Comparison of ENCODE assay signal across 1 cellular context in genomic region chr14:55026793-55027560, GRCh38.
TF ChIP-seq lines count a peak whose summit lies in the region.

SOCS4 (plus strand) TSS chr14:55027236; CDS start chr14:55043042, 15,806 bp downstream.
WDHD1 (minus strand) TSS chr14:55027099; CDS start chr14:55026787, 312 bp downstream.

TF ChIP-seq in HCT116, 20 proteins besides CTCF, POLR2A, EP300 and RAD21 (continued from another document):
- TF ChIP-seq REST (IDR thresholded peaks at IDR 0.05; ENCODE audit: low read depth) (no peak), ZFX (IDR thresholded peaks at IDR 0.05) (no peak; the same call in 1 of the 2 replicates), TCF7L2 (IDR thresholded peaks at IDR 0.05; ENCODE audit: borderline replicate concordance, extremely low read depth, insufficient read depth, insufficient read length) (peak; percentile 35), SRF (IDR thresholded peaks at IDR 0.05; ENCODE audit: low read depth) (peak; percentile 82), SP1 (IDR thresholded peaks at IDR 0.05; ENCODE audit: low read depth) (peak; percentile 65), YY1 (IDR thresholded peaks at IDR 0.05; ENCODE audit: extremely low read depth, insufficient replicate concordance, low read depth, low read length) (peak; percentile 22), ELF1 (IDR thresholded peaks at IDR 0.05; ENCODE audit: borderline replicate concordance, low read depth) (peak; percentile 94), MAX (IDR thresholded peaks at IDR 0.05) (peak; percentile 92), EGR1 (IDR thresholded peaks at IDR 0.05; ENCODE audit: low read depth) (peak; percentile 100), ZBTB33 (IDR thresholded peaks at IDR 0.05; ENCODE audit: extremely low read depth, insufficient replicate concordance, low read length) (no peak), FOSL1 (IDR thresholded peaks at IDR 0.05; ENCODE audit: low read depth) (no peak)
